8 cellular contexts compared by ENCODE assay signal in genomic region chr22:25563757-25564319, GRCh38. TPM values are rescaled to one million over a fixed set of nuclear protein-coding genes. Genes with fewer than 3 reads are reported as not detected.
DNase-seq lines count a peak whose midpoint lies in the region; ATAC-seq and TF ChIP-seq lines count a peak whose summit lies in the region.

No MANE protein-coding gene starts in this region.

- POLR2A ChIA-PET in activated naive CD8-positive, alpha-beta T cell treated with anti-CD3 and anti-CD28 coated beads, Interleukin-2, amount 10 ng/mL, durations not matched to agents 7 days and 5 days (lab: Charles Lee): interaction anchor here (0.7 to 1.4 kb wide), 3 partner anchors 9 to 17 kb away, joined by 3 to 4 read pairs (median 3); no protein-coding TSS in a partner anchor

- H3K4me3 Mint-ChIP-seq in activated naive CD8-positive, alpha-beta T cell treated with anti-CD3 and anti-CD28 coated beads, Interleukin-2, amount 10 ng/mL, durations not matched to agents 7 days and 5 days: peak overlapping the region; percentile 97

- peaks cover 39% of the 10 kb centered on the region for H3K4me1 Mint-ChIP-seq in activated naive CD8-positive, alpha-beta T cell treated with anti-CD3 and anti-CD28 coated beads, Interleukin-2, amount 10 ng/mL, durations not matched to agents 7 days and 5 days

- H3K4me3 ChIP-seq in AG09309 (ENCODE audit: control insufficient read depth, low read depth, low read length) (peak overlapping the region; percentile 56), iPS-18a (ENCODE audit: low read length) (peak overlapping the region; percentile 80), skeletal muscle tissue (ENCODE audit: low read length in 3 of 3) (peak overlapping the region; percentile 54 to 73 (median 67))

- H3K27ac ChIP-seq in iPS-18a (ENCODE audit: low read length) (no peak overlapping the region), skeletal muscle tissue (ENCODE audit: low read depth, low read length) (peak overlapping the region; percentile 68)

- peak; percentile 8 for ATAC-seq in GM19452 (IDR thresholded peaks at IDR 0.05; ENCODE audit: unreplicated experiment)
- ATAC-seq in activated naive CD8-positive, alpha-beta T cell treated with anti-CD3 and anti-CD28 coated beads, Interleukin-2, amount 10 ng/mL, durations not matched to agents 7 days and 5 days (ENCODE audit: low read depth): peak; percentile 28

- H3K27me3 ChIP-seq in iPS-18a (ENCODE audit: control insufficient read depth, insufficient read depth, low read length) (peaks cover 19% of the 10 kb centered on the region), skeletal muscle tissue (ENCODE audit: control insufficient read depth in 3 of 3, insufficient read depth in 3 of 3, low read length in 3 of 3) (peaks cover 0 to 3% (median 3%) of the 10 kb centered on the region in 3 donors)

- peak overlapping the region; percentile 82 for H3K27ac Mint-ChIP-seq in activated naive CD8-positive, alpha-beta T cell treated with anti-CD3 and anti-CD28 coated beads, Interleukin-2, amount 10 ng/mL, durations not matched to agents 7 days and 5 days

- no peak for DNase-seq in AG09309 (ENCODE audit: low read depth)
- DNase-seq in NCI-H1694 treated with DMSO at 0.1 percent for 48 hours (lab: John Stamatoyannopoulos, UW): peak; percentile 46
- DNase-seq in activated naive CD8-positive, alpha-beta T cell treated with anti-CD3 and anti-CD28 coated beads, Interleukin-2, amount 10 ng/mL, durations not matched to agents 7 days and 5 days: no peak
- DNase-seq in amniotic stem cell (lab: John Stamatoyannopoulos, UW): no peak
- DNase-seq in RKO (ENCODE audit: low spot score): no peak

- TF ChIP-seq CTCF in AG09309 (IDR thresholded peaks at IDR 0.05; ENCODE audit: control insufficient read depth, insufficient read depth, low read depth, low read length, missing control alignments): no peak

- H3K9ac ChIP-seq in iPS-18a (ENCODE audit: low read length) (peak overlapping the region; percentile 50), skeletal muscle tissue (ENCODE audit: low read depth in 1 of 3, low read length in 3 of 3) (peak overlapping the region in 2 of 3 donors; percentile 51 to 62)

- no peaks in the 10 kb centered on the region for H3K36me3 ChIP-seq in iPS-18a (ENCODE audit: control insufficient read depth, low read depth, low read length)
- H3K36me3 ChIP-seq in skeletal muscle tissue (ENCODE audit: control insufficient read depth in 3 of 3, insufficient read depth in 3 of 3, low read length in 3 of 3): no peaks in the 10 kb centered on the region

- no peaks in the 10 kb centered on the region for H3K27me3 Mint-ChIP-seq in activated naive CD8-positive, alpha-beta T cell treated with anti-CD3 and anti-CD28 coated beads, Interleukin-2, amount 10 ng/mL, durations not matched to agents 7 days and 5 days

- no peaks in the 10 kb centered on the region for H3K9me3 Mint-ChIP-seq in activated naive CD8-positive, alpha-beta T cell treated with anti-CD3 and anti-CD28 coated beads, Interleukin-2, amount 10 ng/mL, durations not matched to agents 7 days and 5 days

- H3K9me3 ChIP-seq in iPS-18a (ENCODE audit: control insufficient read depth, low read depth, low read length) (no peaks in the 10 kb centered on the region), skeletal muscle tissue (ENCODE audit: control insufficient read depth in 3 of 3, low read length in 3 of 3) (no peaks in the 10 kb centered on the region)

- peaks cover 2% of the 10 kb centered on the region for H3K36me3 Mint-ChIP-seq in activated naive CD8-positive, alpha-beta T cell treated with anti-CD3 and anti-CD28 coated beads, Interleukin-2, amount 10 ng/mL, durations not matched to agents 7 days and 5 days

- H3K4me1 ChIP-seq in iPS-18a (ENCODE audit: control insufficient read depth, low read depth, low read length): peaks cover 21% of the 10 kb centered on the region
- H3K4me1 ChIP-seq in skeletal muscle tissue (ENCODE audit: control insufficient read depth in 3 of 3, insufficient read depth in 3 of 3, low read length in 3 of 3): peaks cover 6 to 18% (median 14%) of the 10 kb centered on the region in 3 donors

RNA-seq across cellular contexts. Expression of gene GRK3, which starts 0.6 kb away (rescaled TPM):
- 10 to 100 TPM; 30.7 to 32.6 TPM for total RNA-seq in activated naive CD8-positive, alpha-beta T cell treated with anti-CD3 and anti-CD28 coated beads, Interleukin-2, amount 10 ng/mL, durations not matched to agents 7 days and 5 days
- 6.3 TPM for total RNA-seq in skeletal muscle tissue
